Comparison of ENCODE assay signal across 8 cellular contexts in the genomic region with DNA sequence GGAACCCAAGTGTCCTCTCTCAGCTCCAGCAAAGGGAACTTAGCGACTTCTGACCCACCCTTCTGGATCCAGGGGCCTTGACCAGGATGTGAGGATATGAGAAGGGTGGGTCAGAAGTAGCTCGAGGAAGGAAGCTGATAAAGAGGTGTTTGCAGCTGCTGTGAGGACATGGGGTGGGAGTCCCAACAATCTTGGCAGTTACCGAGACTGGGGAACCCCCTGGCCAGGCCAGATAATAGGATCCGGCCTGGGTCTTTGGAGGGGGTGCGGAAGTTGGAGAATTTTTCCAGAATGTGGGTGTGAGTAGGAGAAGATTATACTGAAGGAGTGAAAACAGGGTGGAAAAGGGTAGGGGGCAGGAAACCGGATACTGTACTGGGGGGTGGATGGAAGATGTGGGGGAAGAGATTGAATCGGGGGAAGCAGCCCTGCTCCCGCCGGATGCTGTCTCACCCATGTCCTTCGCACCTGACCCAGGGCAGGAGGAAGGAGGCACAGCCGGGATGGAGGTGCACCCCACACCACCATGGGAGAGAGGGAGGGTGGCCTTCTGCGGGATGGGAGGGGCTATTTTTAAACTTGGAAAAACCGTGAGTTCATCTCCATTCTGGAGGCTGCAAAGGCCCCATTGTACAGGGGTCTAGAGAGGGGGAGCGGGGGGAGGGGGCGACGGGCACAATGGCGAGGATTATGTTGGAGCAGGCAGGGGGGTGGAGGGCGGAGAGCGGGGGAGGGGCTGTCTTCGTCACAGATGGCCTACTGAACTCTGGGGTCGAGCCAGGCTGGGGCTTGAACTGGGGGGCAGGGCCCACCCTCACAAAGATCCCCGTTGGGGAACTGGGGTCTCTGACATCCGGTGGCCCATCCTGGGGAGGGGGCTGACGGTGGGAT. TPM values are rescaled to one million over a fixed set of nuclear protein-coding genes. Genes with fewer than 3 reads are reported as not detected.
DNase-seq lines count a peak whose midpoint lies in the region; ATAC-seq and TF ChIP-seq lines count a peak whose summit lies in the region.

No MANE protein-coding gene starts in this region.

- no peak overlapping the region for H3K27ac Mint-ChIP-seq in activated CD8-positive, alpha-beta T cell treated with anti-CD3 and anti-CD28 coated beads for 36 hours

- H3K4me1 Mint-ChIP-seq in activated CD8-positive, alpha-beta T cell treated with anti-CD3 and anti-CD28 coated beads for 36 hours (ENCODE audit: low read depth) = peaks cover 24% of the 10 kb centered on the region

- peaks cover 7% of the 10 kb centered on the region for H3K27me3 ChIP-seq in iPS DF 6.9 (ENCODE audit: control insufficient read depth, insufficient read depth, low read length)

- peak overlapping the region; percentile 41; the same call in 1 of the 2 replicates for H3K4me3 ChIP-seq in iPS DF 6.9 (ENCODE audit: low read length)

- H3K4me1 ChIP-seq in iPS DF 6.9 (ENCODE audit: control insufficient read depth, insufficient read depth, low read length) = peaks cover 21% of the 10 kb centered on the region

- H3K27ac ChIP-seq in iPS DF 6.9 (ENCODE audit: low read length) = no peak overlapping the region

- no CpG with 5 or more reads among the region's 24 CpGs for WGBS in iPS DF 6.9 (ENCODE audit: insufficient coverage, insufficient read length)

- CTCF ChIA-PET in activated CD8-positive, alpha-beta T cell treated with anti-CD3 and anti-CD28 coated beads for 36 hours (lab: Charles Lee) = interaction anchor here (1.0 to 11.4 kb wide), 12 partner anchors 10 to 265 kb away, joined by 3 to 201 read pairs (median 6); a partner anchor contains a TSS
- CTCF ChIA-PET in HEK293T (lab: Yijun Ruan, JAX) = interaction anchor here (0.7 to 4.3 kb wide), 2 partner anchors 18 to 136 kb away, joined by 3 to 57 read pairs; no protein-coding TSS in a partner anchor

- peak; percentile 41 for DNase-seq in GM13977 (ENCODE audit: low spot score)
- no peak for DNase-seq in activated CD8-positive, alpha-beta T cell treated with anti-CD3 and anti-CD28 coated beads for 36 hours
- no peak for DNase-seq in iPS DF 6.9 (ENCODE audit: low read depth, low spot score)
- DNase-seq in sciatic nerve (ENCODE audit: low spot score) = peak; percentile 85
- no peak for DNase-seq in AG08396 (ENCODE audit: low spot score)
- no peak for DNase-seq in middle frontal gyrus (ENCODE audit: extremely low spot score, low spot score)
- no peak for DNase-seq in HEK293T (ENCODE audit: extremely low spot score)

- no peak for TF ChIP-seq CTCF in GM13977 (IDR thresholded peaks at IDR 0.05; ENCODE audit: extremely low read depth, insufficient read depth, missing control alignments)
- TF ChIP-seq CTCF in activated CD8-positive, alpha-beta T cell treated with anti-CD3 and anti-CD28 coated beads for 36 hours (IDR thresholded peaks at IDR 0.05) = no peak

- peak overlapping the region; percentile 32 for H3K4me3 Mint-ChIP-seq in activated CD8-positive, alpha-beta T cell treated with anti-CD3 and anti-CD28 coated beads for 36 hours

- no peaks in the 10 kb centered on the region for H3K36me3 ChIP-seq in iPS DF 6.9 (ENCODE audit: control insufficient read depth, insufficient read depth, low read length)

- intact Hi-C loops in activated CD8-positive, alpha-beta T cell treated with anti-CD3 and anti-CD28 coated beads for 36 hours (cut with micrococcal nuclease) = loop anchor here (2.0 to 10.0 kb wide), 2 partner anchors 49 to 115 kb away; a partner anchor contains a TSS
- intact Hi-C loops in sciatic nerve (cut with DNase I) = no loop called here

- no peaks in the 10 kb centered on the region for H3K36me3 Mint-ChIP-seq in activated CD8-positive, alpha-beta T cell treated with anti-CD3 and anti-CD28 coated beads for 36 hours (ENCODE audit: low read depth)

- H3K9me3 Mint-ChIP-seq in activated CD8-positive, alpha-beta T cell treated with anti-CD3 and anti-CD28 coated beads for 36 hours = no peaks in the 10 kb centered on the region

- no peak for ATAC-seq in activated CD8-positive, alpha-beta T cell treated with anti-CD3 and anti-CD28 coated beads for 36 hours
- peak; percentile 2 for ATAC-seq in sciatic nerve
- no peak for ATAC-seq in GM19463 (IDR thresholded peaks at IDR 0.05; ENCODE audit: unreplicated experiment)

- H3K27me3 Mint-ChIP-seq in activated CD8-positive, alpha-beta T cell treated with anti-CD3 and anti-CD28 coated beads for 36 hours = peaks cover 15% of the 10 kb centered on the region

- no peaks in the 10 kb centered on the region for H3K9me3 ChIP-seq in iPS DF 6.9 (ENCODE audit: control insufficient read depth, insufficient read depth, low read length)

- in situ Hi-C loops in GM13977 (cut with MboI; ENCODE audit: low pct_unique_long_range_greater_than_20kb, low sequenced_read_pairs, unreplicated experiment) = no loop called here

- POLR2A ChIA-PET in activated CD8-positive, alpha-beta T cell treated with anti-CD3 and anti-CD28 coated beads for 36 hours (lab: Charles Lee) = interaction anchor here (1.0 to 2.2 kb wide), 7 partner anchors 10 to 225 kb away, joined by 3 to 11 read pairs (median 8); a partner anchor contains a TSS
- POLR2A ChIA-PET in HEK293T (lab: Yijun Ruan, JAX) = interaction anchor here (0.6 to 3.7 kb wide), 7 partner anchors 10 to 225 kb away, joined by 3 to 17 read pairs (median 3); a partner anchor contains a TSS

TF ChIP-seq in HEK293T, 16 proteins besides CTCF, POLR2A, EP300 and RAD21:
- TF ChIP-seq FOXK2 (IDR thresholded peaks at IDR 0.05) (no peak), ZNF384 (IDR thresholded peaks at IDR 0.05) (no peak), TARDBP (IDR thresholded peaks at IDR 0.05) (no peak), BHLHE40 (IDR thresholded peaks at IDR 0.05; ENCODE audit: borderline replicate concordance) (no peak), NFRKB (IDR thresholded peaks at IDR 0.05) (no peak), HDGF (IDR thresholded peaks at IDR 0.05; ENCODE audit: borderline replicate concordance) (no peak), FOXA1 (IDR thresholded peaks at IDR 0.05) (no peak), L3MBTL2 (conservative IDR thresholded peaks at IDR 0.05) (no peak), ELF4 (IDR thresholded peaks at IDR 0.05) (no peak), SP1 (IDR thresholded peaks at IDR 0.05) (no peak), FOXM1 (IDR thresholded peaks at IDR 0.05; ENCODE audit: borderline replicate concordance) (no peak), ARNT (IDR thresholded peaks at IDR 0.05) (no peak)
- TF ChIP-seq, protein P1, sequence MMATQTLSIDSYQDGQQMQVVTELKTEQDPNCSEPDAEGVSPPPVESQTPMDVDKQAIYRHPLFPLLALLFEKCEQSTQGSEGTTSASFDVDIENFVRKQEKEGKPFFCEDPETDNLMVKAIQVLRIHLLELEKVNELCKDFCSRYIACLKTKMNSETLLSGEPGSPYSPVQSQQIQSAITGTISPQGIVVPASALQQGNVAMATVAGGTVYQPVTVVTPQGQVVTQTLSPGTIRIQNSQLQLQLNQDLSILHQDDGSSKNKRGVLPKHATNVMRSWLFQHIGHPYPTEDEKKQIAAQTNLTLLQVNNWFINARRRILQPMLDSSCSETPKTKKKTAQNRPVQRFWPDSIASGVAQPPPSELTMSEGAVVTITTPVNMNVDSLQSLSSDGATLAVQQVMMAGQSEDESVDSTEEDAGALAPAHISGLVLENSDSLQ (IDR thresholded peaks at IDR 0.05) = no peak

RNA-seq across cellular contexts. Expression of a gene that starts 3.0 kb away (rescaled TPM):
- 1 to 10 TPM; 8.0 to 8.3 TPM for total RNA-seq in activated CD8-positive, alpha-beta T cell treated with anti-CD3 and anti-CD28 coated beads for 36 hours
- 146 TPM for total RNA-seq in sciatic nerve

RNA-seq across cellular contexts. Expression of a gene that starts 14.4 kb away (rescaled TPM):
- 10 to 100 TPM; 30.2 to 31.9 TPM for total RNA-seq in activated CD8-positive, alpha-beta T cell treated with anti-CD3 and anti-CD28 coated beads for 36 hours
- total RNA-seq in sciatic nerve = 17.4 TPM

RNA-seq across cellular contexts. Expression of a gene that starts 20.7 kb away (rescaled TPM):
- total RNA-seq in activated CD8-positive, alpha-beta T cell treated with anti-CD3 and anti-CD28 coated beads for 36 hours = not detected
- 27.7 TPM for total RNA-seq in sciatic nerve

RNA-seq across cellular contexts. Expression of a gene that starts 26.6 kb away (rescaled TPM):
- not detected for total RNA-seq in activated CD8-positive, alpha-beta T cell treated with anti-CD3 and anti-CD28 coated beads for 36 hours
- not detected for total RNA-seq in sciatic nerve

Comparison
In these comparisons a context has a peak if more than half of its experiments do, and no peak if none do; other contexts are left out.
1. DNase-seq: peak in GM13977 (single experiment) and sciatic nerve (single experiment); none in activated CD8-positive, alpha-beta T cell treated with anti-CD3 and anti-CD28 coated beads for 36 hours (single experiment), iPS DF 6.9 (single experiment), AG08396 (single experiment), middle frontal gyrus (single experiment) and HEK293T (single experiment).
2. RNA of a gene that starts 3.0 kb away (total RNA-seq): 146 TPM in sciatic nerve (single experiment); 8.0 to 8.3 TPM in activated CD8-positive, alpha-beta T cell treated with anti-CD3 and anti-CD28 coated beads for 36 hours; every median in the first group is over 10 times any median in the second.
3. RNA of a gene that starts 20.7 kb away (total RNA-seq): 27.7 TPM in sciatic nerve (single experiment); not detected in activated CD8-positive, alpha-beta T cell treated with anti-CD3 and anti-CD28 coated beads for 36 hours; every median in the first group is over 10 times any median in the second.